16 cellular contexts compared by ENCODE assay signal in the genomic region with DNA sequence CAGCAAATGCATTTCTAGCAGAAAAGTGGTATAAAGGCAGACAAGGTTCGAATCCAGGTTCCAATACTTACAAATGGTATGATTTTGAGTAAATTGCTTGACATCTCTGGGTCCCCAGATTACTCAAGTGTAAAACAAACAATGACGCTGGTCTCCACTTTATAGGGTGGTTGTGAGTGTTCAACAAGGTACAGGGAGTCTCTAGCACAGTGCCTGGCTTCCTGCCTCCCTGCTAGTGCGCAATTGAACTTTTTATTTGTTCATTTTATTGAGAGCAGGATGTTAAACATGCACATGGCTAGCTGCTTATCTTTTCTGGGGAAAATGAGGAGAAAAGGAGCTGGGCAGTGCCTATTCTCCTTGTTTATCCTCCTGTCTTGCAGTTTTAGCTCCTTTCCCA.
A peak's percentile ranks its signal among the peaks of the same experiment; 100 is the strongest.
DNase-seq lines count a peak whose midpoint lies in the region; ATAC-seq and TF ChIP-seq lines count a peak whose summit lies in the region.
"Had no signal": no experiment of that assay in that cellular context is flagged by ENCODE, and none has a peak within 500 bp of the region (broad histone marks: within the 10 kb centered on the region; RNA-seq: fewer than 3 reads in every experiment).

No MANE protein-coding gene starts in this region.

- H3K27me3 ChIP-seq in left lung (no peaks in the 10 kb centered on the region), prostate gland (replicated peaks; ENCODE audit: insufficient read depth) (no peaks in the 10 kb centered on the region), upper lobe of right lung (no peaks in the 10 kb centered on the region)

- TF ChIP-seq POLR2A in prostate gland (IDR thresholded peaks at IDR 0.05) = no peak

- H3K9me3 ChIP-seq in left lung (no peaks in the 10 kb centered on the region), prostate gland (no peaks in the 10 kb centered on the region), upper lobe of right lung (no peaks in the 10 kb centered on the region)
- H3K9me3 ChIP-seq: A549, BE2C had no signal

- H3K4me3 ChIP-seq in left lung = no peak overlapping the region
- H3K4me3 ChIP-seq in prostate gland = no peak overlapping the region
- no peak overlapping the region for H3K4me3 ChIP-seq in upper lobe of right lung
- H3K4me3 ChIP-seq: A549 had no signal

- H3K27ac ChIP-seq in VCaP (peak overlapping the region; percentile 70), left lung (peak overlapping the region in 1 of 2 donors; percentile 60), prostate gland (peak overlapping the region; percentile 40 to 74), upper lobe of right lung (peak overlapping the region; percentile 58)
- H3K27ac ChIP-seq: A549 had no signal

- H3K4me1 ChIP-seq in left lung = no peaks in the 10 kb centered on the region
- H3K4me1 ChIP-seq in prostate gland (replicated peaks) = no peaks in the 10 kb centered on the region
- no peaks in the 10 kb centered on the region for H3K4me1 ChIP-seq in upper lobe of right lung
- H3K4me1 ChIP-seq: A549, BE2C had no signal

- H3K36me3 ChIP-seq in left lung (no peaks in the 10 kb centered on the region), prostate gland (no peaks in the 10 kb centered on the region), upper lobe of right lung (no peaks in the 10 kb centered on the region)
- H3K36me3 ChIP-seq: BE2C had no signal

- intact Hi-C loops in left lung (cut with DNase I) (loop anchor here in 1 of 2 donors (10.0 kb wide), 1 partner anchor 135 kb away; no protein-coding TSS in a partner anchor), prostate gland (cut with DNase I) (loop anchor here (10.0 kb wide), 1 partner anchor 415 kb away; no protein-coding TSS in a partner anchor), upper lobe of right lung (cut with DNase I) (no loop called here)

- ATAC-seq in left lung = peak; percentile 84
- peak; percentile 89 for ATAC-seq in upper lobe of right lung
- ATAC-seq in HG03442 (IDR thresholded peaks at IDR 0.05; ENCODE audit: unreplicated experiment) = no peak
- ATAC-seq: A549; CD8-positive, alpha-beta T cell; HCT116; HepG2 had no signal

- WGBS in prostate gland = 27% methylated on average over 3 of the region's 3 CpGs

- DNase-seq in left lung (no peak), prostate gland (ENCODE audit: low spot score) (peak; percentile 47), upper lobe of right lung (no peak), activated gamma-delta T cell (lab: John Stamatoyannopoulos, UW) (no peak), foreskin melanocyte (no peak)
- DNase-seq: BE2C; CD8-positive, alpha-beta T cell; COR-L47; DMS153; DND-41; GDM1 had no signal

- TF ChIP-seq CTCF in VCaP (conservative IDR thresholded peaks at IDR 0.05) = no peak
- no peak for TF ChIP-seq CTCF in left lung (IDR thresholded peaks at IDR 0.05)
- TF ChIP-seq CTCF in prostate gland (IDR thresholded peaks at IDR 0.05) = no peak
- no peak for TF ChIP-seq CTCF in upper lobe of right lung (IDR thresholded peaks at IDR 0.05)
